16 cellular contexts compared by ENCODE assay signal in the genomic region with DNA sequence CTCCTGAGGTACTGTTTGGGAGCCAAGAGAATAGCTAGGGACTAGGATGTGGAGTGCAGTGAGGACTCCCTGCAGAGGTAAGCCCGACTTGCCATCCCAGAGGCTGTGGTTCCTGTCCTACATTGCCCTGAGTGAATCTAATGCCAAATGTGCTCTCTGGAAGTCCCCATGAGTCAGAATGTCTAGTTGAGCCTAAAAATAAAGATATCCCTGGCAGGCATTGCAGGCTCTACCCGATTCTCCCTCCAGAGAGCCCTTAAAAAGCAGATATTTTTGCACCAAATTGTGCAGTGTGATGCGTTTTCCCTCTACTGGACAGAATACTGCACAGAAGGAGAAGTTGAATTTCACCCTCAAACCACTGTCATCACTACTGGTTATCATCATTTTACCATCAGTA.
DNase-seq lines count a peak whose midpoint lies in the region; ATAC-seq and TF ChIP-seq lines count a peak whose summit lies in the region.
"Had no signal": no experiment of that assay in that cellular context is flagged by ENCODE, and none has a peak within 500 bp of the region (broad histone marks: within the 10 kb centered on the region; RNA-seq: fewer than 3 reads in every experiment).

No MANE protein-coding gene starts in this region.

- intact Hi-C loops in Panc1 (cut with micrococcal nuclease; ENCODE audit: unreplicated experiment) = no loop called here
- intact Hi-C loops in posterior vena cava (cut with DNase I) = no loop called here

- H3K9me3 ChIP-seq in Panc1 (ENCODE audit: control insufficient read depth, insufficient read depth, low read depth, low read length) = no peaks in the 10 kb centered on the region
- H3K9me3 ChIP-seq in gastroesophageal sphincter = no peaks in the 10 kb centered on the region
- H3K9me3 ChIP-seq: spleen, tibial nerve had no signal

- H3K27me3 ChIP-seq in Panc1 (ENCODE audit: control insufficient read depth, insufficient read depth, low read length) (no peaks in the 10 kb centered on the region; the same call in 1 of the 2 replicates), gastroesophageal sphincter (peaks cover 8% of the 10 kb centered on the region)
- H3K27me3 ChIP-seq: BLaER1 treated with 17β-estradiol and CSF1 and Interleukin-3, amounts not matched to agents 10 nM and 100 nM; tibial nerve had no signal

- H3K36me3 ChIP-seq in Panc1 (ENCODE audit: control insufficient read depth, insufficient read depth, low read length) = no peaks in the 10 kb centered on the region
- H3K36me3 ChIP-seq in gastroesophageal sphincter = no peaks in the 10 kb centered on the region
- H3K36me3 ChIP-seq: BLaER1 treated with 17β-estradiol and CSF1 and Interleukin-3, amounts not matched to agents 10 nM and 100 nM; spleen; tibial nerve had no signal

- H3K4me1 ChIP-seq in Panc1 (ENCODE audit: control insufficient read depth, insufficient read depth, low read length) (no peaks in the 10 kb centered on the region), gastroesophageal sphincter (peaks cover 0 to 6% (median 0%) of the 10 kb centered on the region in 3 donors)
- H3K4me1 ChIP-seq: spleen, tibial nerve had no signal

- 18 to 23% methylated on average over 2 to 3 of the region's 3 CpGs for WGBS in gastroesophageal sphincter (ENCODE audit: low coverage in 1 of 2), 2 donors

- in situ Hi-C loops in Panc1 (cut with HindIII; ENCODE audit: low pct_unique_long_range_greater_than_20kb, low sequenced_read_pairs) = no loop called here

- POLR2A ChIA-PET in Panc1 (lab: Charles Lee) = no interaction called here

- TF ChIP-seq POLR2A in gastroesophageal sphincter (IDR thresholded peaks at IDR 0.05) = no peak

- no peak for TF ChIP-seq CTCF in Panc1 (IDR thresholded peaks at IDR 0.05)
- peak; percentile 2 for TF ChIP-seq CTCF in fibroblast of mammary gland (conservative IDR thresholded peaks at IDR 0.05; ENCODE audit: control insufficient read depth, insufficient read depth, low read depth, low read length)
- TF ChIP-seq CTCF in gastroesophageal sphincter (IDR thresholded peaks at IDR 0.05) = no peak

- H3K27ac ChIP-seq in Panc1 (ENCODE audit: low read length) (no peak overlapping the region), gastroesophageal sphincter (no peak overlapping the region)
- H3K27ac ChIP-seq: BLaER1 treated with 17β-estradiol and CSF1 and Interleukin-3, amounts not matched to agents 10 nM and 100 nM; spleen; tibial nerve had no signal

- H3K4me3 ChIP-seq in Panc1 (ENCODE audit: low read depth in 2 of 2, low read length in 2 of 2) (no peak overlapping the region), fibroblast of mammary gland (ENCODE audit: control insufficient read depth, low read depth, low read length) (no peak overlapping the region), gastroesophageal sphincter (no peak overlapping the region)
- H3K4me3 ChIP-seq: BLaER1 treated with 17β-estradiol and CSF1 and Interleukin-3, amounts not matched to agents 10 nM and 100 nM; spleen; tibial nerve had no signal

- BruUV-seq in Panc1 (replicated peaks; lab: Mats Ljungman, UMichigan) = no TSS peak

- DNase-seq in EL = peak; percentile 15
- DNase-seq in Panc1 (ENCODE audit: low read depth, low spot score) = no peak
- DNase-seq in fibroblast of mammary gland (ENCODE audit: low read depth) = peak; percentile 41
- peak; percentile 23 for DNase-seq in pons (ENCODE audit: low spot score)
- no peak for DNase-seq in posterior vena cava (ENCODE audit: low spot score)
- no peak for DNase-seq in stimulated activated CD4-positive, alpha-beta T cell treated with anti-CD3 and anti-CD28 coated beads, Interleukin-2, amount 100 ng/mL, for 48 hours
- DNase-seq: naive thymus-derived CD4-positive, alpha-beta T cell; NCI-H187 treated with DMSO at 0.1 percent for 48 hours; Right ventricle myocardium superior; spleen; T-helper 2 cell had no signal

- TF ChIP-seq EP300 in gastroesophageal sphincter (IDR thresholded peaks at IDR 0.05) = no peak

- peak; percentile 48; the same call in 1 of the 2 replicates for ATAC-seq in Panc1
- no peak for ATAC-seq in gastroesophageal sphincter
- ATAC-seq in HG03520 (IDR thresholded peaks at IDR 0.05; ENCODE audit: unreplicated experiment) = no peak
- ATAC-seq: activated CD4-positive, CD25-positive, alpha-beta regulatory T cell treated with anti-CD3 and anti-CD28 coated beads, Interleukin-2, amount 50 U/mL, for 24 hours; naive thymus-derived CD4-positive, alpha-beta T cell had no signal

- CTCF ChIA-PET in Panc1 (lab: Charles Lee) = no interaction called here

Comparison
In these comparisons a context has a peak if more than half of its experiments do, and no peak if none do; other contexts are left out.
1. DNase-seq: peak in EL (single experiment), fibroblast of mammary gland (single experiment) and pons (single experiment); none in Panc1 (single experiment), posterior vena cava (single experiment) and stimulated activated CD4-positive, alpha-beta T cell treated with anti-CD3 and anti-CD28 coated beads, Interleukin-2, amount 100 ng/mL, for 48 hours (0 of 2).